In genomic region chr7:5701085-5701914, GRCh38 we compare ENCODE assay signal across 8 cellular contexts.
DNase-seq lines count a peak whose midpoint lies in the region; ATAC-seq lines count a peak whose summit lies in the region.

No MANE protein-coding gene starts in this region.

- ATAC-seq in HG02981 (IDR thresholded peaks at IDR 0.05; ENCODE audit: unreplicated experiment): no peak

- DNase-seq in NCI-H2107 treated with DMSO at 0.1 percent for 48 hours (lab: John Stamatoyannopoulos, UW; ENCODE audit: unreplicated experiment): peak; percentile 16
- DNase-seq in NCI-H2107 (lab: John Stamatoyannopoulos, UW): no peak
- peak; percentile 63 for DNase-seq in activated T-cell treated with anti-CD3 and anti-CD28 coated beads, Interleukin-2, amount 50 U/mL, for 1 hour
- DNase-seq in lung microvascular endothelial cell (ENCODE audit: low read depth in 2 of 2): peak; percentile 45 to 61
- DNase-seq in stimulated activated naive CD4-positive, alpha-beta T cell (lab: John Stamatoyannopoulos, UW): peak; percentile 31 to 59 (median 44)
- DNase-seq in cerebellar cortex (ENCODE audit: low spot score): no peak
- DNase-seq in GM19240 (ENCODE audit: insufficient read length, low spot score): no peak

Comparison
In these comparisons a context has a peak if more than half of its experiments do, and no peak if none do; other contexts are left out.
1. DNase-seq: peak in NCI-H2107 treated with DMSO at 0.1 percent for 48 hours (single experiment), activated T-cell treated with anti-CD3 and anti-CD28 coated beads, Interleukin-2, amount 50 U/mL, for 1 hour (single experiment), lung microvascular endothelial cell (2 of 2) and stimulated activated naive CD4-positive, alpha-beta T cell (6 of 6); none in NCI-H2107 (single experiment), cerebellar cortex (single experiment) and GM19240 (single experiment).